In genomic region chr9:83005963-83006362, GRCh38 we compare ENCODE assay signal across 30 cellular contexts. TPM values are rescaled to one million over a fixed set of nuclear protein-coding genes. Genes with fewer than 3 reads are reported as not detected.
"Had no signal": no experiment of that assay in that cellular context is flagged by ENCODE, and none has a peak within 500 bp of the region (broad histone marks: within the 10 kb centered on the region; RNA-seq: fewer than 3 reads in every experiment).

No MANE protein-coding gene starts in this region.

- ATAC-seq: activated CD4-positive, alpha-beta T cell treated with anti-CD3 and anti-CD28 coated beads for 36 hours; activated CD8-positive, alpha-beta memory T cell treated with anti-CD3 and anti-CD28 coated beads, Interleukin-2, amount 10 ng/mL, durations not matched to agents 7 days and 5 days had no signal

- H3K27me3 ChIP-seq: brain microvascular endothelial cell had no signal

- H3K4me1 Mint-ChIP-seq: activated CD4-positive, alpha-beta memory T cell treated with anti-CD3 and anti-CD28 coated beads, Interleukin-2, amount 10 ng/mL, durations not matched to agents 7 days and 5 days; activated CD4-positive, alpha-beta T cell treated with anti-CD3 and anti-CD28 coated beads for 36 hours; activated CD4-positive, alpha-beta T cell treated with anti-CD3 and anti-CD28 coated beads, Interleukin-2, amount 10 ng/mL, durations not matched to agents 24 days and 14 days; activated CD8-positive, alpha-beta memory T cell treated with anti-CD3 and anti-CD28 coated beads, Interleukin-2, amount 10 ng/mL, durations not matched to agents 7 days and 5 days; activated naive CD4-positive, alpha-beta T cell treated with anti-CD3 and anti-CD28 coated beads, Interleukin-2, amount 50 U/mL, for 24 hours; activated naive CD8-positive, alpha-beta T cell treated with anti-CD3 and anti-CD28 coated beads for 36 hours; central memory CD8-positive, alpha-beta T cell had no signal

- H3K4me3 ChIP-seq: coronary artery, dorsolateral prefrontal cortex had no signal

- H3K36me3 ChIP-seq: brain microvascular endothelial cell had no signal

- DNase-seq: activated CD4-positive, alpha-beta memory T cell treated with anti-CD3 and anti-CD28 coated beads, Interleukin-2, amount 10 ng/mL, durations not matched to agents 7 days and 5 days; activated CD4-positive, alpha-beta T cell treated with anti-CD3 and anti-CD28 coated beads for 36 hours; activated CD4-positive, alpha-beta T cell treated with anti-CD3 and anti-CD28 coated beads, Interleukin-2, amount 10 ng/mL, durations not matched to agents 24 days and 14 days; activated CD4-positive, alpha-beta T cell treated with anti-CD3 and anti-CD28 coated beads, Interleukin-2, amount 50 U/mL, for 4 hours; activated CD4-positive, CD25-positive, alpha-beta regulatory T cell; activated CD4-positive, CD25-positive, alpha-beta regulatory T cell treated with anti-CD3 and anti-CD28 coated beads, Interleukin-2, amount 50 U/mL, for 72 hours; activated CD8-positive, alpha-beta memory T cell treated with anti-CD3 and anti-CD28 coated beads, Interleukin-2, amount 10 ng/mL, durations not matched to agents 7 days and 5 days; activated CD8-positive, alpha-beta memory T cell treated with anti-CD3 and anti-CD28 coated beads, Interleukin-2, amount 50 U/mL, for 4 hours; activated effector memory CD4-positive, alpha-beta T cell treated with anti-CD3 and anti-CD28 coated beads, Interleukin-2, amount 50 U/mL, for 16 hours; activated naive CD4-positive, alpha-beta T cell treated with anti-CD3 and anti-CD28 coated beads for 36 hours; activated naive CD8-positive, alpha-beta T cell treated with anti-CD3 and anti-CD28 coated beads for 36 hours; activated T-cell treated with anti-CD3 and anti-CD28 coated beads, Interleukin-2, amount 50 U/mL, for 1 hour; activated T-cell treated with anti-CD3 and anti-CD28 coated beads, Interleukin-2, amount 50 U/mL, for 48 hours; amniotic stem cell; anterior cingulate cortex; brain microvascular endothelial cell; dorsolateral prefrontal cortex; effector memory CD4-positive, alpha-beta T cell; foreskin fibroblast; head of caudate nucleus; hippocampal formation; T-helper 2 cell had no signal

- H3K27ac Mint-ChIP-seq: activated CD4-positive, alpha-beta memory T cell treated with anti-CD3 and anti-CD28 coated beads, Interleukin-2, amount 10 ng/mL, durations not matched to agents 7 days and 5 days; activated CD4-positive, alpha-beta T cell treated with anti-CD3 and anti-CD28 coated beads for 36 hours; activated CD4-positive, alpha-beta T cell treated with anti-CD3 and anti-CD28 coated beads, Interleukin-2, amount 10 ng/mL, durations not matched to agents 24 days and 14 days; activated CD8-positive, alpha-beta memory T cell treated with anti-CD3 and anti-CD28 coated beads, Interleukin-2, amount 10 ng/mL, durations not matched to agents 7 days and 5 days; activated naive CD4-positive, alpha-beta T cell treated with anti-CD3 and anti-CD28 coated beads for 36 hours; activated naive CD4-positive, alpha-beta T cell treated with anti-CD3 and anti-CD28 coated beads, Interleukin-2, amount 50 U/mL, for 24 hours; activated naive CD8-positive, alpha-beta T cell treated with anti-CD3 and anti-CD28 coated beads for 36 hours; activated T-helper 1 cell treated with anti-CD3 and anti-CD28 coated beads, Interleukin-12 subunit alpha, Interleukin-12 subunit beta, Interleukin-2, Interleukin-4 antibody, amounts not matched to agents 30 ng/mL and 10 ng/mL and 1 ng/mL, durations not matched to agents 14 hours and 24 hours and 36 hours; activated T-helper 2 cell treated with anti-CD3 and anti-CD28 coated beads, Interferon-gamma antibody, Interleukin-2, Interleukin-4, amounts not matched to agents 10 μg/mL and 5 μg/mL and 100 μg/mL, durations not matched to agents 14 hours and 24 hours and 36 hours; dendritic cell treated with granulocyte-macrophage colony-stimulating factor and Interleukin-4, amounts not matched to agents 40 ng/mL and 50 ng/mL, for 4 days had no signal

- H3K36me3 Mint-ChIP-seq: activated CD8-positive, alpha-beta memory T cell treated with anti-CD3 and anti-CD28 coated beads, Interleukin-2, amount 10 ng/mL, durations not matched to agents 7 days and 5 days; activated naive CD4-positive, alpha-beta T cell treated with anti-CD3 and anti-CD28 coated beads, Interleukin-2, amount 50 U/mL, for 24 hours; activated naive CD8-positive, alpha-beta T cell treated with anti-CD3 and anti-CD28 coated beads for 36 hours had no signal

- H3K9me3 Mint-ChIP-seq: activated CD4-positive, alpha-beta memory T cell treated with anti-CD3 and anti-CD28 coated beads, Interleukin-2, amount 10 ng/mL, durations not matched to agents 7 days and 5 days; activated CD4-positive, alpha-beta T cell treated with anti-CD3 and anti-CD28 coated beads, Interleukin-2, amount 10 ng/mL, durations not matched to agents 24 days and 14 days; activated naive CD4-positive, alpha-beta T cell treated with anti-CD3 and anti-CD28 coated beads for 36 hours; activated naive CD4-positive, alpha-beta T cell treated with anti-CD3 and anti-CD28 coated beads, Interleukin-2, amount 50 U/mL, for 24 hours; activated naive CD8-positive, alpha-beta T cell treated with anti-CD3 and anti-CD28 coated beads for 36 hours; activated T-helper 1 cell treated with anti-CD3 and anti-CD28 coated beads, Interleukin-12 subunit alpha, Interleukin-12 subunit beta, Interleukin-2, Interleukin-4 antibody, amounts not matched to agents 30 ng/mL and 10 ng/mL and 1 ng/mL, durations not matched to agents 14 hours and 24 hours and 36 hours; activated T-helper 2 cell treated with anti-CD3 and anti-CD28 coated beads, Interferon-gamma antibody, Interleukin-2, Interleukin-4, amounts not matched to agents 10 μg/mL and 5 μg/mL and 100 μg/mL, durations not matched to agents 14 hours and 24 hours and 36 hours; dendritic cell treated with granulocyte-macrophage colony-stimulating factor and Interleukin-4, amounts not matched to agents 40 ng/mL and 50 ng/mL, for 4 days had no signal

- H3K4me3 Mint-ChIP-seq: activated CD4-positive, alpha-beta memory T cell treated with anti-CD3 and anti-CD28 coated beads, Interleukin-2, amount 10 ng/mL, durations not matched to agents 7 days and 5 days; activated CD4-positive, alpha-beta T cell treated with anti-CD3 and anti-CD28 coated beads for 36 hours; activated CD4-positive, alpha-beta T cell treated with anti-CD3 and anti-CD28 coated beads, Interleukin-2, amount 10 ng/mL, durations not matched to agents 24 days and 14 days; activated CD8-positive, alpha-beta memory T cell treated with anti-CD3 and anti-CD28 coated beads, Interleukin-2, amount 10 ng/mL, durations not matched to agents 7 days and 5 days; activated naive CD4-positive, alpha-beta T cell treated with anti-CD3 and anti-CD28 coated beads for 36 hours; activated naive CD4-positive, alpha-beta T cell treated with anti-CD3 and anti-CD28 coated beads, Interleukin-2, amount 50 U/mL, for 24 hours; activated naive CD8-positive, alpha-beta T cell treated with anti-CD3 and anti-CD28 coated beads for 36 hours; activated T-helper 1 cell treated with anti-CD3 and anti-CD28 coated beads, Interleukin-12 subunit alpha, Interleukin-12 subunit beta, Interleukin-2, Interleukin-4 antibody, amounts not matched to agents 30 ng/mL and 10 ng/mL and 1 ng/mL, durations not matched to agents 14 hours and 24 hours and 36 hours; central memory CD8-positive, alpha-beta T cell; dendritic cell treated with granulocyte-macrophage colony-stimulating factor and Interleukin-4, amounts not matched to agents 40 ng/mL and 50 ng/mL, for 4 days had no signal

- H3K27me3 Mint-ChIP-seq: activated CD4-positive, alpha-beta memory T cell treated with anti-CD3 and anti-CD28 coated beads, Interleukin-2, amount 10 ng/mL, durations not matched to agents 7 days and 5 days; activated CD4-positive, alpha-beta T cell treated with anti-CD3 and anti-CD28 coated beads, Interleukin-2, amount 10 ng/mL, durations not matched to agents 24 days and 14 days; activated CD8-positive, alpha-beta memory T cell treated with anti-CD3 and anti-CD28 coated beads, Interleukin-2, amount 10 ng/mL, durations not matched to agents 7 days and 5 days; central memory CD8-positive, alpha-beta T cell; dendritic cell treated with granulocyte-macrophage colony-stimulating factor and Interleukin-4, amounts not matched to agents 40 ng/mL and 50 ng/mL, for 4 days had no signal

- H3K27ac ChIP-seq: brain microvascular endothelial cell, coronary artery, dorsolateral prefrontal cortex had no signal

RNA-seq across cellular contexts. Expression of gene RASEF, which starts 57.0 kb away (rescaled TPM):
- total RNA-seq: activated CD4-positive, alpha-beta memory T cell treated with anti-CD3 and anti-CD28 coated beads, Interleukin-2, amount 10 ng/mL, durations not matched to agents 7 days and 5 days; activated CD4-positive, alpha-beta T cell treated with anti-CD3 and anti-CD28 coated beads for 36 hours; activated CD4-positive, alpha-beta T cell treated with anti-CD3 and anti-CD28 coated beads, Interleukin-2, amount 10 ng/mL, durations not matched to agents 24 days and 14 days; activated CD8-positive, alpha-beta memory T cell treated with anti-CD3 and anti-CD28 coated beads for 36 hours; activated CD8-positive, alpha-beta memory T cell treated with anti-CD3 and anti-CD28 coated beads, Interleukin-2, amount 10 ng/mL, durations not matched to agents 7 days and 5 days; activated naive CD4-positive, alpha-beta T cell treated with anti-CD3 and anti-CD28 coated beads for 36 hours; activated naive CD8-positive, alpha-beta T cell treated with anti-CD3 and anti-CD28 coated beads for 36 hours; activated T-helper 1 cell treated with anti-CD3 and anti-CD28 coated beads, Interleukin-12 subunit alpha, Interleukin-12 subunit beta, Interleukin-2, Interleukin-4 antibody, amounts not matched to agents 30 ng/mL and 10 ng/mL and 1 ng/mL, durations not matched to agents 14 hours and 24 hours and 36 hours; activated T-helper 2 cell treated with anti-CD3 and anti-CD28 coated beads, Interferon-gamma antibody, Interleukin-2, Interleukin-4, amounts not matched to agents 10 μg/mL and 5 μg/mL and 100 μg/mL, durations not matched to agents 14 hours and 24 hours and 36 hours; T-helper 1 cell treated with Interleukin-12 subunit alpha and Interleukin-12 subunit beta and Interleukin-4 antibody, amounts not matched to agents 30 ng/mL and 1 ng/mL, for 36 hours had no signal
